12 cellular contexts compared by ENCODE assay signal in the genomic region with DNA sequence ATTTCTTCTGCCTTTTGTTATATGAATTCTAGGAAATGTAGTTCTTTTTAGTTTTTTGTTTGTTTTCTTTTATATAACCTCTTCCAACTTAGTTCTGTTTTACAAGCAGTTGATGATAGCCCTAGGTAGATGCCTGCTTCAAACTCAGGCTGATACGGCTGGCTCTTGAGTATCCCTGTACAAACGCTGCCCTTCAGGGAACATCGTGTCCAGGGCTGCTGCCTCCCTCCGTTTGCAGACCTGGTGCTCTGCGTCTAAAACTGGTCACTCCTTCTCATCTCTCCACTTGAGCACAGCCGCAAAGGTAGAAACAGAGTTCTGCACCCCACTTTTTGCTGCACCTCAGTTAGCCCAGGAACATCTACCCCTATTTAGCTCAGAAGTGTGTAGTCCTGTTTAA.
DNase-seq lines count a peak whose midpoint lies in the region; ATAC-seq and TF ChIP-seq lines count a peak whose summit lies in the region.
"Had no signal": no experiment of that assay in that cellular context is flagged by ENCODE, and none has a peak within 500 bp of the region (broad histone marks: within the 10 kb centered on the region; RNA-seq: fewer than 3 reads in every experiment).

No MANE protein-coding gene starts in this region.

- H3K4me3 ChIP-seq in Panc1 (ENCODE audit: low read depth in 2 of 2, low read length in 2 of 2), result no peak overlapping the region
- H3K4me3 ChIP-seq in gastroesophageal sphincter, result no peak overlapping the region
- no peak overlapping the region for H3K4me3 ChIP-seq in sigmoid colon
- H3K4me3 ChIP-seq in CD8-positive, alpha-beta T cell (ENCODE audit: low read depth, low read length), result no peak overlapping the region
- H3K4me3 ChIP-seq: skin epidermis had no signal

- H3K9me3 ChIP-seq in Panc1 (ENCODE audit: control insufficient read depth, insufficient read depth, low read depth, low read length), result no peaks in the 10 kb centered on the region
- H3K9me3 ChIP-seq in gastroesophageal sphincter, result no peaks in the 10 kb centered on the region
- no peaks in the 10 kb centered on the region for H3K9me3 ChIP-seq in sigmoid colon
- H3K9me3 ChIP-seq in CD8-positive, alpha-beta T cell (ENCODE audit: low read length), result no peaks in the 10 kb centered on the region

- H3K27me3 ChIP-seq in Panc1 (ENCODE audit: control insufficient read depth, insufficient read depth, low read length) (no peaks in the 10 kb centered on the region), gastroesophageal sphincter (no peaks in the 10 kb centered on the region), sigmoid colon (no peaks in the 10 kb centered on the region)
- H3K27me3 ChIP-seq in CD8-positive, alpha-beta T cell (ENCODE audit: insufficient read depth, low read length), result no peaks in the 10 kb centered on the region

- no peak overlapping the region for H3K4me3 Mint-ChIP-seq in CD8-positive, alpha-beta T cell
- H3K4me3 Mint-ChIP-seq: effector memory CD8-positive, alpha-beta T cell had no signal

- no peak overlapping the region for H3K27ac Mint-ChIP-seq in CD8-positive, alpha-beta T cell
- H3K27ac Mint-ChIP-seq: B cell; effector memory CD8-positive, alpha-beta T cell had no signal

- TF ChIP-seq EP300 in gastroesophageal sphincter (IDR thresholded peaks at IDR 0.05) (no peak), sigmoid colon (IDR thresholded peaks at IDR 0.05) (peak in 1 of 4 donors; percentile 30)

- TF ChIP-seq POLR2A in gastroesophageal sphincter (IDR thresholded peaks at IDR 0.05), result no peak
- no peak for TF ChIP-seq POLR2A in sigmoid colon (IDR thresholded peaks at IDR 0.05)

- in situ Hi-C loops in Panc1 (cut with HindIII; ENCODE audit: low pct_unique_long_range_greater_than_20kb, low sequenced_read_pairs), result no loop called here

- H3K27ac ChIP-seq in C4-2B, result peak overlapping the region; percentile 42
- H3K27ac ChIP-seq in Panc1 (ENCODE audit: low read length), result peak overlapping the region; percentile 19; the same call in 1 of the 2 replicates
- H3K27ac ChIP-seq in gastroesophageal sphincter, result peak overlapping the region in 3 of 4 donors; percentile 50 to 74 (median 67)
- H3K27ac ChIP-seq in sigmoid colon, result peak overlapping the region; percentile 64 to 81 (median 72)
- no peak overlapping the region for H3K27ac ChIP-seq in CD8-positive, alpha-beta T cell (ENCODE audit: low read depth, low read length)

- DNase-seq in Panc1 (ENCODE audit: low read depth, low spot score) (no peak), sigmoid colon (no peak), head of caudate nucleus (no peak), cerebellum (ENCODE audit: low spot score) (no peak), A172 (ENCODE audit: low spot score) (no peak)
- DNase-seq in CD8-positive, alpha-beta T cell, result no peak
- DNase-seq: effector memory CD8-positive, alpha-beta T cell; NCI-H2107 had no signal

- intact Hi-C loops in Panc1 (cut with micrococcal nuclease; ENCODE audit: unreplicated experiment) (no loop called here), sigmoid colon (cut with DNase I) (no loop called here), head of caudate nucleus (cut with DNase I) (no loop called here)
- intact Hi-C loops in CD8-positive, alpha-beta T cell (cut with DNase I, micrococcal nuclease), result no loop called here

- peaks cover 18% of the 10 kb centered on the region for H3K4me1 Mint-ChIP-seq in CD8-positive, alpha-beta T cell (ENCODE audit: low read depth)

- WGBS in gastroesophageal sphincter (ENCODE audit: low coverage in 1 of 2), 2 donors, result 7 to 71% methylated on average over 2 to 6 of the region's 6 CpGs
- 56 to 75% methylated on average over 6 of the region's 6 CpGs for WGBS in sigmoid colon, 2 donors

- CTCF ChIA-PET in Panc1 (lab: Charles Lee), result interaction anchor here (0.6 kb wide), 1 partner anchor 52 kb away, joined by 4 read pairs; no protein-coding TSS in a partner anchor
- CTCF ChIA-PET in CD8-positive, alpha-beta T cell (lab: Charles Lee), result interaction anchor here (0.6 kb wide), 1 partner anchor 318 kb away, joined by 4 read pairs; no protein-coding TSS in a partner anchor

- no peaks in the 10 kb centered on the region for H3K36me3 Mint-ChIP-seq in CD8-positive, alpha-beta T cell

- ATAC-seq in Panc1 (no peak), gastroesophageal sphincter (peak; percentile 38)
- ATAC-seq in CD8-positive, alpha-beta T cell, result no peak
- ATAC-seq: effector memory CD8-positive, alpha-beta T cell had no signal

- no peaks in the 10 kb centered on the region for H3K9me3 Mint-ChIP-seq in CD8-positive, alpha-beta T cell

- no peaks in the 10 kb centered on the region for H3K27me3 Mint-ChIP-seq in CD8-positive, alpha-beta T cell (ENCODE audit: low read depth)
- H3K27me3 Mint-ChIP-seq: B cell; effector memory CD8-positive, alpha-beta T cell had no signal

- H3K36me3 ChIP-seq in Panc1 (ENCODE audit: control insufficient read depth, insufficient read depth, low read length) (no peaks in the 10 kb centered on the region), gastroesophageal sphincter (no peaks in the 10 kb centered on the region), sigmoid colon (no peaks in the 10 kb centered on the region)
- H3K36me3 ChIP-seq in CD8-positive, alpha-beta T cell (ENCODE audit: insufficient read depth, low read length), result no peaks in the 10 kb centered on the region

- TF ChIP-seq CTCF in C4-2B (conservative IDR thresholded peaks at IDR 0.05) (no peak), Panc1 (IDR thresholded peaks at IDR 0.05) (no peak), gastroesophageal sphincter (IDR thresholded peaks at IDR 0.05) (no peak), sigmoid colon (IDR thresholded peaks at IDR 0.05) (no peak)
- no peak for TF ChIP-seq CTCF in CD8-positive, alpha-beta T cell (IDR thresholded peaks at IDR 0.05)

- POLR2A ChIA-PET in Panc1 (lab: Charles Lee), result no interaction called here
- POLR2A ChIA-PET in CD8-positive, alpha-beta T cell (lab: Charles Lee), result interaction anchor here (0.9 kb wide), 1 partner anchor 129 kb away, joined by 6 read pairs; no protein-coding TSS in a partner anchor

- H3K4me1 ChIP-seq in Panc1 (ENCODE audit: control insufficient read depth, insufficient read depth, low read length) (peaks cover 4% of the 10 kb centered on the region; the same call in 1 of the 2 replicates), gastroesophageal sphincter (peaks cover 4 to 23% (median 7%) of the 10 kb centered on the region in 3 donors), sigmoid colon (peaks cover 0 to 26% (median 13%) of the 10 kb centered on the region in 4 donors)
- H3K4me1 ChIP-seq in CD8-positive, alpha-beta T cell (ENCODE audit: insufficient read depth, low read length), result peaks cover 16% of the 10 kb centered on the region

- no TSS peak for BruUV-seq in Panc1 (replicated peaks; lab: Mats Ljungman, UMichigan)
